2 cellular contexts compared by ENCODE assay signal in the genomic region with DNA sequence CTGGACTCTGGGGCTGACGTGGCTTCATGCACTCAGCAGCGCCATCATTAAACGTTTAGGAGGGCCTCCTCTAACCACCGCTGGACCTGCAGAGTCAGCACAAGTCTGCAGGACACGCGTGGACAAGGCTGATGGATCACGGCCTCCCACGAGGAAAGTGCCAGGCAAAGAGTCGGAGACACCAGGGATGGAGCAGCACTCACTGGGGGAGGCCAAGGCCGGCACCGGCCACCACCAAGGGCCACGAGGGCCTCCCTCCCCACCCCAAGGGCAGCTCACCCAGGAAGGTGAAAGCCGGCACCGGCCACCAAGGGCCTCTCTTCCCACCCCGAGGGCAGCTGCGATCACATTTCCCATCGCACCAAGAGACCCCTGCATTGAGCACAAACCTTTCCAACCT.
TF ChIP-seq lines count a peak whose summit lies in the region.

No MANE protein-coding gene starts in this region.

TF ChIP-seq in SK-N-SH, 30 proteins besides CTCF, POLR2A, EP300 and RAD21 (continued from another document):
- TF ChIP-seq, protein P1, sequence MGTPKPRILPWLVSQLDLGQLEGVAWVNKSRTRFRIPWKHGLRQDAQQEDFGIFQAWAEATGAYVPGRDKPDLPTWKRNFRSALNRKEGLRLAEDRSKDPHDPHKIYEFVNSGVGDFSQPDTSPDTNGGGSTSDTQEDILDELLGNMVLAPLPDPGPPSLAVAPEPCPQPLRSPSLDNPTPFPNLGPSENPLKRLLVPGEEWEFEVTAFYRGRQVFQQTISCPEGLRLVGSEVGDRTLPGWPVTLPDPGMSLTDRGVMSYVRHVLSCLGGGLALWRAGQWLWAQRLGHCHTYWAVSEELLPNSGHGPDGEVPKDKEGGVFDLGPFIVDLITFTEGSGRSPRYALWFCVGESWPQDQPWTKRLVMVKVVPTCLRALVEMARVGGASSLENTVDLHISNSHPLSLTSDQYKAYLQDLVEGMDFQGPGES (IDR thresholded peaks at IDR 0.05; ENCODE audit: low read depth, low read length), result no peak
- TF ChIP-seq JUND (IDR thresholded peaks at IDR 0.05) (no peak), SIN3A (IDR thresholded peaks at IDR 0.05; ENCODE audit: borderline replicate concordance, low read depth, low read length) (no peak), SMC3 (IDR thresholded peaks at IDR 0.05; ENCODE audit: low read depth, low read length) (no peak), ELF1 (IDR thresholded peaks at IDR 0.05) (no peak), RXRA (IDR thresholded peaks at IDR 0.05; ENCODE audit: borderline replicate concordance, low read depth) (no peak), RCOR1 (IDR thresholded peaks at IDR 0.05; ENCODE audit: low read length) (no peak), PBX3 (IDR thresholded peaks at IDR 0.05) (no peak), TCF12 (IDR thresholded peaks at IDR 0.05) (no peak), NFIC (IDR thresholded peaks at IDR 0.05; ENCODE audit: borderline replicate concordance) (no peak)

TF ChIP-seq in SK-N-SH treated with all-trans-retinoic acid at 6 μM for 48 hours, 23 proteins besides CTCF, POLR2A, EP300 and RAD21 (continued from another document):
- TF ChIP-seq PATZ1 (CRISPR knock-in tag; IDR thresholded peaks at IDR 0.05; ENCODE audit: borderline replicate concordance), result no peak
TF ChIP-seq in SK-N-SH treated with all-trans-retinoic acid at 6 μM for 48 hours: peak in this region for 0.
